ENCODE assay signal across 18 cellular contexts in the genomic region with DNA sequence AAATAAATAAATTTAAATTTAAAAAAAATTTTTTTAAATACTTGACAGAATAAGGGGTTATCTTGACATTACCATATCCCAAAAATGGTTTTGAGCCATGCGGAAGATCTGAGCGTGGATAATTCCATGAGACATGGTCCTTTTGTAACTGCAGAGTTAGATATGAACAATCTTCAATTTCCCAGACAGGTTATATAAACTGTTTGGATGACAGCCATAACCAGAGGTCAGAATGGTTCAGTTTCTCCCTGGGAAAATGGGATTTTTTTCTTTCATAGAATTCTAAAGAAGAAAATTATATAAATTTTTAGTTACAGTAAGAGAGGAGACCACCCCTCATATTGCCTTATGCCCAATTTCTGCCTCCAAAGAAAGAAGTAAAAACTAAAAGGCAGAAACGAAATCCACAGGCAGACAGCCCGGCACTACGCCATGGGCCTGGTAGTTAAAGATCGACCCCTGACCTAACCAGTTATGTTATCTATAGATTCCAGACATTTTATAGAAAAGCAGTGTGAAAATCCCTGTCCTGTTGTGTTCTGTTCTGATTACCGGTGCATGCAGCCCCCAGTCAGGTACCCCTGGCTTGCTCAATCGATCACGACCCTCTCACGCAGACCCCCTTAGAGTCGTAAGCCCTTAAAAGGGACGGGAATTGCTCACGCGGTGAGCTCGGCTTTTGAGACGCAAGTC. TPM values are rescaled to one million over a fixed set of nuclear protein-coding genes. Genes with fewer than 3 reads are reported as not detected.
DNase-seq lines count a peak whose midpoint lies in the region; ATAC-seq and TF ChIP-seq lines count a peak whose summit lies in the region.
"Had no signal": no experiment of that assay in that cellular context is flagged by ENCODE, and none has a peak within 500 bp of the region (broad histone marks: within the 10 kb centered on the region; RNA-seq: fewer than 3 reads in every experiment).

No MANE protein-coding gene starts in this region.

- peaks cover 2% of the 10 kb centered on the region for H3K79me2 ChIP-seq in trophoblast cell (ENCODE audit: control insufficient read depth, insufficient read depth, low read length, poor library complexity)

- H2AFZ ChIP-seq in trophoblast cell (ENCODE audit: insufficient read depth, low read length, poor library complexity): no peak overlapping the region

- no peak overlapping the region for H3K4ac ChIP-seq in trophoblast cell (ENCODE audit: low read depth, low read length)

- TF ChIP-seq CTCF in HFFc6 (IDR thresholded peaks at IDR 0.05): no peak

- no peak overlapping the region for H2BK12ac ChIP-seq in trophoblast cell (ENCODE audit: low read length)

- no peak overlapping the region for H4K8ac ChIP-seq in trophoblast cell (ENCODE audit: low read depth, low read length)

- H3K14ac ChIP-seq in trophoblast cell (ENCODE audit: low read length): no peak overlapping the region

- H3K36me3 ChIP-seq in trophoblast cell (ENCODE audit: control insufficient read depth in 1 of 2, insufficient read depth in 2 of 2, low read length in 2 of 2): no peaks in the 10 kb centered on the region
- H3K36me3 ChIP-seq: gastroesophageal sphincter, spleen, thyroid gland had no signal

- no peaks in the 10 kb centered on the region for H3K9me3 Mint-ChIP-seq in activated T-cell treated with anti-CD3 and anti-CD28 coated beads, Interleukin-2, amount 50 U/mL, for 4 hours
- H3K9me3 Mint-ChIP-seq in HFFc6: no peaks in the 10 kb centered on the region
- no peaks in the 10 kb centered on the region for H3K9me3 Mint-ChIP-seq in activated naive CD8-positive, alpha-beta T cell treated with anti-CD3 and anti-CD28 coated beads, Interleukin-2, amount 50 U/mL, for 24 hours

- peaks cover 77% of the 10 kb centered on the region for H3K4me1 Mint-ChIP-seq in activated T-cell treated with anti-CD3 and anti-CD28 coated beads, Interleukin-2, amount 50 U/mL, for 4 hours (ENCODE audit: low read depth)
- peaks cover 42% of the 10 kb centered on the region for H3K4me1 Mint-ChIP-seq in HFFc6 (ENCODE audit: low read depth)
- H3K4me1 Mint-ChIP-seq in activated naive CD8-positive, alpha-beta T cell treated with anti-CD3 and anti-CD28 coated beads, Interleukin-2, amount 50 U/mL, for 24 hours: peaks cover 81% of the 10 kb centered on the region

- no peak overlapping the region for H3K23ac ChIP-seq in trophoblast cell (ENCODE audit: low read length)

- H3K9ac ChIP-seq in trophoblast cell (ENCODE audit: low read length): no peak overlapping the region

- peak overlapping the region; percentile 65 for H3K4me3 Mint-ChIP-seq in activated T-cell treated with anti-CD3 and anti-CD28 coated beads, Interleukin-2, amount 50 U/mL, for 4 hours
- no peak overlapping the region for H3K4me3 Mint-ChIP-seq in HFFc6
- H3K4me3 Mint-ChIP-seq in activated naive CD8-positive, alpha-beta T cell treated with anti-CD3 and anti-CD28 coated beads, Interleukin-2, amount 50 U/mL, for 24 hours: peak overlapping the region; percentile 43

- H2BK5ac ChIP-seq in trophoblast cell (ENCODE audit: low read depth, low read length, poor library complexity): no peak overlapping the region

- no peak overlapping the region for H4K91ac ChIP-seq in trophoblast cell (ENCODE audit: low read depth, low read length)

- H3K36me3 Mint-ChIP-seq in activated T-cell treated with anti-CD3 and anti-CD28 coated beads, Interleukin-2, amount 50 U/mL, for 4 hours (ENCODE audit: insufficient read depth): peaks cover 18% of the 10 kb centered on the region
- H3K36me3 Mint-ChIP-seq in HFFc6 (ENCODE audit: low read depth): no peaks in the 10 kb centered on the region; the same call in 1 of the 2 replicates
- H3K36me3 Mint-ChIP-seq in activated naive CD8-positive, alpha-beta T cell treated with anti-CD3 and anti-CD28 coated beads, Interleukin-2, amount 50 U/mL, for 24 hours (ENCODE audit: low read depth): peaks cover 31% of the 10 kb centered on the region

- H3K4me1 ChIP-seq in trophoblast cell (ENCODE audit: control insufficient read depth in 1 of 2, insufficient read depth in 2 of 2, low read length in 2 of 2): peaks cover 10 to 12% of the 10 kb centered on the region in 2 experiments

- H3K79me1 ChIP-seq in trophoblast cell (ENCODE audit: low read length): no peaks in the 10 kb centered on the region

- WGBS in trophoblast cell (ENCODE audit: extremely low coverage, insufficient coverage, insufficient read length): no CpG with 5 or more reads among the region's 16 CpGs

- H3K27ac ChIP-seq in trophoblast cell (ENCODE audit: low read depth, low read length): peak overlapping the region; percentile 3
- H3K27ac ChIP-seq: gastroesophageal sphincter, thyroid gland had no signal

- no peak overlapping the region for H2AK5ac ChIP-seq in trophoblast cell (ENCODE audit: low read length)

- H4K12ac ChIP-seq in trophoblast cell (ENCODE audit: low read depth, low read length): no peak overlapping the region

- H3K27me3 Mint-ChIP-seq in activated T-cell treated with anti-CD3 and anti-CD28 coated beads, Interleukin-2, amount 50 U/mL, for 4 hours (ENCODE audit: low read depth): no peaks in the 10 kb centered on the region
- peaks cover 6% of the 10 kb centered on the region for H3K27me3 Mint-ChIP-seq in HFFc6 (ENCODE audit: insufficient read depth)
- no peaks in the 10 kb centered on the region for H3K27me3 Mint-ChIP-seq in activated naive CD8-positive, alpha-beta T cell treated with anti-CD3 and anti-CD28 coated beads, Interleukin-2, amount 50 U/mL, for 24 hours

- H3K4me3 ChIP-seq in trophoblast cell (ENCODE audit: low read depth, low read length): no peak overlapping the region
- H3K4me3 ChIP-seq: gastroesophageal sphincter, thyroid gland had no signal

- ATAC-seq in activated T-cell treated with anti-CD3 and anti-CD28 coated beads, Interleukin-2, amount 50 U/mL, for 4 hours: no peak
- ATAC-seq in activated naive CD8-positive, alpha-beta T cell treated with anti-CD3 and anti-CD28 coated beads, Interleukin-2, amount 50 U/mL, for 24 hours: no peak
- ATAC-seq in GM18909 (IDR thresholded peaks at IDR 0.05; ENCODE audit: poor library complexity, unreplicated experiment) (no peak), HG03045 (IDR thresholded peaks at IDR 0.05; ENCODE audit: unreplicated experiment) (no peak)
- ATAC-seq: gastroesophageal sphincter, left cardiac atrium, SK-N-SH treated with all-trans-retinoic acid at 6 μM for 48 hours had no signal

- no peaks in the 10 kb centered on the region for H3K9me3 ChIP-seq in trophoblast cell (ENCODE audit: insufficient read depth, low read depth, low read length)
- H3K9me3 ChIP-seq: gastroesophageal sphincter, spleen, thyroid gland had no signal

- H3K18ac ChIP-seq in trophoblast cell (ENCODE audit: low read length): no peak overlapping the region

- H2BK120ac ChIP-seq in trophoblast cell (ENCODE audit: insufficient read depth, low read length, poor library complexity): no peak overlapping the region

- H3K27me3 ChIP-seq in trophoblast cell (ENCODE audit: insufficient read depth, low read length): no peaks in the 10 kb centered on the region
- H3K27me3 ChIP-seq: gastroesophageal sphincter, spleen, thyroid gland had no signal

- peak overlapping the region; percentile 9; the same call in 1 of the 2 replicates for H3K27ac Mint-ChIP-seq in HFFc6
- H3K27ac Mint-ChIP-seq in activated naive CD8-positive, alpha-beta T cell treated with anti-CD3 and anti-CD28 coated beads, Interleukin-2, amount 50 U/mL, for 24 hours: peak overlapping the region; percentile 49

- H3K4me2 ChIP-seq in trophoblast cell (ENCODE audit: low read length): no peak overlapping the region

- DNase-seq in activated T-cell treated with anti-CD3 and anti-CD28 coated beads, Interleukin-2, amount 50 U/mL, for 4 hours: no peak
- DNase-seq in activated T-cell treated with anti-CD3 and anti-CD28 coated beads, Interleukin-2, amount 50 U/mL, for 48 hours: no peak
- DNase-seq in HFFc6: no peak
- DNase-seq in activated naive CD8-positive, alpha-beta T cell treated with anti-CD3 and anti-CD28 coated beads, Interleukin-2, amount 50 U/mL, for 24 hours: no peak
- DNase-seq in trophoblast cell: peak in 1 of 2 donors; percentile 48
- no peak for DNase-seq in ureter (ENCODE audit: low spot score)
- DNase-seq: dermis blood vessel endothelial cell; KBM-7; left cardiac atrium; NCI-H2029; NCI-H446 treated with DMSO at 0.1 percent for 48 hours; spleen; stimulated activated CD8-positive, alpha-beta memory T cell treated with anti-CD3 and anti-CD28 coated beads, Interleukin-4, amount 100 ng/mL, for 48 hours; thyroid gland had no signal

RNA-seq across cellular contexts. Expression of a gene that starts 3.0 kb away (rescaled TPM):
- total RNA-seq in activated T-cell treated with anti-CD3 and anti-CD28 coated beads, Interleukin-2, amount 50 U/mL, for 4 hours: 10 to 100 TPM; 35.2 to 77.9 (median 58.8) TPM
- 10 to 100 TPM in 1 of 6 experiments, 1 to 10 TPM in 5; 6.5 to 10.1 (median 9.1) TPM for total RNA-seq in HFFc6 (2021; fragmentation: NEBNext Ultra II Directional; extraction: Animal tissue kit (Norgen Biotek cat#: 25700))
- polyA plus RNA-seq in trophoblast cell (2013): 3.9 TPM in 2 replicates
- total RNA-seq in ureter: 12.7 TPM
